In genomic region chr14:98614741-98615140, GRCh38 we compare ENCODE assay signal across 7 cellular contexts.
"Had no signal": no experiment of that assay in that cellular context is flagged by ENCODE, and none has a peak within 500 bp of the region (broad histone marks: within the 10 kb centered on the region; RNA-seq: fewer than 3 reads in every experiment).

No MANE protein-coding gene starts in this region.

- H3K4me1 ChIP-seq: HAP-1 had no signal

- H3K36me3 ChIP-seq: HAP-1 had no signal

- DNase-seq: GM23248, GOT3, H7, IMR-90 had no signal

- H3K4me3 ChIP-seq: GM23248, HAP-1, K562 had no signal

- ATAC-seq: HCT116, K562 had no signal

- H3K27ac ChIP-seq: GM23248 had no signal

- H2AFZ ChIP-seq: GM23248 had no signal

- H3K9me3 ChIP-seq: HAP-1 had no signal
